Comparison of ENCODE assay signal across 25 cellular contexts in genomic region chr9:23160491-23160890, GRCh38.
"Had no signal": no experiment of that assay in that cellular context is flagged by ENCODE, and none has a peak within 500 bp of the region (broad histone marks: within the 10 kb centered on the region; RNA-seq: fewer than 3 reads in every experiment).

No MANE protein-coding gene starts in this region.

- H3K27ac ChIP-seq: stomach, suprapubic skin, testis, thoracic aorta, thyroid gland, tibial artery, tibial nerve, transverse colon, upper lobe of left lung, upper lobe of right lung, uterus, vagina had no signal

- H3K9me3 ChIP-seq: testis, thoracic aorta, thyroid gland, tibial artery, tibial nerve, transverse colon, upper lobe of right lung, uterus, vagina had no signal

- FAIRE-seq: urothelium cell line had no signal

- H3K36me3 ChIP-seq: stomach, suprapubic skin, thoracic aorta, thyroid gland, tibial artery, tibial nerve, transverse colon, upper lobe of left lung, upper lobe of right lung, uterus, vagina had no signal

- H3K27me3 ChIP-seq: stomach, suprapubic skin, testis, thyroid gland, tibial artery, tibial nerve, transverse colon, upper lobe of left lung, upper lobe of right lung, uterus, vagina had no signal

- H3K4me1 ChIP-seq: stomach, suprapubic skin, testis, thyroid gland, tibial artery, tibial nerve, transverse colon, upper lobe of left lung, upper lobe of right lung, uterus, vagina had no signal

- DNase-seq: stimulated activated CD4-positive, alpha-beta T cell treated with anti-CD3 and anti-CD28 coated beads, Interleukin-2, amount 100 ng/mL, for 48 hours; stimulated activated CD4-positive, alpha-beta T cell treated with anti-CD3 and anti-CD28 coated beads, Interleukin-4, amount 100 ng/mL, for 1 hour; stimulated activated CD4-positive, alpha-beta T cell treated with anti-CD3 and anti-CD28 coated beads, Interleukin-4, amount 100 ng/mL, for 24 hours; stimulated activated CD4-positive, alpha-beta T cell treated with anti-CD3 and anti-CD28 coated beads, Interleukin-4, amount 100 ng/mL, for 4 hours; stimulated activated CD8-positive, alpha-beta memory T cell treated with anti-CD3 and anti-CD28 coated beads, Interleukin-4, amount 100 ng/mL, for 48 hours; stimulated activated naive B cell treated with anti-CD40 and anti-IgM and Interleukin-4, amounts not matched to agents 10 μg/mL and 1 μg/mL and 100 μg/mL, for 72 hours; stimulated activated naive CD4-positive, alpha-beta T cell treated with Interleukin-2 at 50 U/mL for 16 hours; stimulated activated naive CD8-positive, alpha-beta T cell treated with anti-CD3 and anti-CD28 coated beads, Interleukin-15, amount 100 ng/mL, for 72 hours; stimulated activated naive CD8-positive, alpha-beta T cell treated with anti-CD3 and anti-CD28 coated beads, Interleukin-15, Interleukin-2, amounts not matched to agents 100 U/mL and 50 U/mL, for 24 hours; stomach; substantia nigra; testis; thyroid gland; tibial artery; transverse colon; trophoblast cell; upper lobe of left lung; upper lobe of right lung; uterus had no signal

- ATAC-seq: stimulated activated memory B cell treated with anti-CD40 and anti-IgM and Interleukin-4, amounts not matched to agents 10 μg/mL and 1 μg/mL and 100 μg/mL, for 72 hours; stimulated activated naive CD8-positive, alpha-beta T cell treated with anti-CD3 and anti-CD28 coated beads, Interleukin-15, amount 100 ng/mL, for 72 hours; stimulated activated naive CD8-positive, alpha-beta T cell treated with anti-CD3 and anti-CD28 coated beads, Interleukin-15, Interleukin-2, amounts not matched to agents 100 U/mL and 50 U/mL, for 24 hours had no signal

- H3K4me3 ChIP-seq: stomach, suprapubic skin, testis, thoracic aorta, thyroid gland, tibial artery, tibial nerve, transverse colon, upper lobe of left lung, upper lobe of right lung, uterus, vagina had no signal
